ENCODE assay signal across 1 cellular context in the genomic region with DNA sequence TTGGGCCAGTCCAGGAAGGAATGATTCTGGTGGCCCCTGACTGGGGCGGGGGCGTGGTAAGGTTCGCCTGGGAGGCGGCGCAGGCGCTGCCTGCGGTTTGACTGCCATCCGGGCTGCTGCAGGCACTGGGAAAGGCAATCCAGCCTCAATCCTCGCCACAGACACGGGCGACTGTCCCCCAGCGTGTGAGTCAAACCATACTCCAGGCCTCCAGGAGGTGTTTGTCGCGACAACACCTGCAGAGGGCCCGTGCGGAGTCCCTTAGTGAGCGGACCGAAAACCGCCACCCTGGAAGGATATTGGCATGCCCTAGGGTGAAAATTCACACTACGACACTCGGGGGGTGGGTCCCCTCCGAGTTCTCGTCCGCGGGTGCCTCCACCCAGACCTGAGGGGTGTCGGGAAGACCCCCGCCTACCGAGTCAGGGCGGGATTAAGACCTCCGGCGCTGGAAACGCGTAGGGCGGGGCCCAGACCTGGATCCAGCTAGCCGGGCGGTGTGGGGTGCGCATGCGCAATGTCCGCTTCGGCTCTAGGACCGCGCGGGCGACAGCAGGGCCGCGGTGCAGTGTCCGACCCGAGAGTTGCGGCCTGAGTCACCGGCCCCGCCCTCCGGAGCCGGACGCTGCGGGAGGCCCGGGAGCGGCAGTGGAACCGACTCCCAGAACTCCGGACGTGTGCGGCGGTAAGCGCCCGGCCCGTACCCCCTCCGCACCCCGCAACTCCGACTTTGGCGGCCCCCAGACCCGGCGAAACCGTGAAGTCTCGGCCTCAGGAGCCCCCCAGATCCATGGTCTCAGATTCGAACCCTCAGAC.
TF ChIP-seq lines count a peak whose summit lies in the region.

TSS of gene CAPNS1 (plus strand) at position 594 of the 816 bp plus-strand sequence. CDS start 946 bp downstream, outside the sequence.

TF ChIP-seq in K562, 482 proteins besides CTCF, POLR2A, EP300 and RAD21 (continued from another document and continues in another):
- peak; percentile 2 to 49; a peak in 1 of 4 replicates for TF ChIP-seq TBL1XR1 (IDR thresholded peaks at IDR 0.05; ENCODE audit: low read length in 2 of 2)
- peak in 1 of 2 experiments; percentile 28; a peak in 2 of 4 replicates for TF ChIP-seq HDAC1 (IDR thresholded peaks at IDR 0.05)
- TF ChIP-seq U2AF1 (optimal IDR thresholded peaks at IDR 0.05; ENCODE audit: low read depth, low read length): peak; percentile 58
- peak; percentile 77; the same call in 1 of the 2 replicates for TF ChIP-seq POLR2H (tag; IDR thresholded peaks at IDR 0.05; ENCODE audit: low read depth)
- no peak for TF ChIP-seq NR2C2 (CRISPR knock-in tag; IDR thresholded peaks at IDR 0.05)
- TF ChIP-seq NR2C2 (tag; IDR thresholded peaks at IDR 0.05): peak; percentile 61
- peak; percentile 94 for TF ChIP-seq NEUROD1 (IDR thresholded peaks at IDR 0.05; ENCODE audit: borderline replicate concordance, low read depth, low read length, partially characterized antibody)
- peak; percentile 54 for TF ChIP-seq KDM5B (IDR thresholded peaks at IDR 0.05; ENCODE audit: insufficient replicate concordance, low read depth, low read length)
- peak; percentile 54 for TF ChIP-seq SOX6 (IDR thresholded peaks at IDR 0.05)
- TF ChIP-seq HNRNPLL (IDR thresholded peaks at IDR 0.05; ENCODE audit: low read depth, low read length, poor library complexity, severe bottlenecking): peak; percentile 52
- no peak for TF ChIP-seq SMARCC2 (IDR thresholded peaks at IDR 0.05; ENCODE audit: low read depth)
- peak; percentile 53; the same call in 1 of the 2 replicates for TF ChIP-seq ILF3 (IDR thresholded peaks at IDR 0.05; ENCODE audit: borderline replicate concordance)
- TF ChIP-seq, protein P1, sequence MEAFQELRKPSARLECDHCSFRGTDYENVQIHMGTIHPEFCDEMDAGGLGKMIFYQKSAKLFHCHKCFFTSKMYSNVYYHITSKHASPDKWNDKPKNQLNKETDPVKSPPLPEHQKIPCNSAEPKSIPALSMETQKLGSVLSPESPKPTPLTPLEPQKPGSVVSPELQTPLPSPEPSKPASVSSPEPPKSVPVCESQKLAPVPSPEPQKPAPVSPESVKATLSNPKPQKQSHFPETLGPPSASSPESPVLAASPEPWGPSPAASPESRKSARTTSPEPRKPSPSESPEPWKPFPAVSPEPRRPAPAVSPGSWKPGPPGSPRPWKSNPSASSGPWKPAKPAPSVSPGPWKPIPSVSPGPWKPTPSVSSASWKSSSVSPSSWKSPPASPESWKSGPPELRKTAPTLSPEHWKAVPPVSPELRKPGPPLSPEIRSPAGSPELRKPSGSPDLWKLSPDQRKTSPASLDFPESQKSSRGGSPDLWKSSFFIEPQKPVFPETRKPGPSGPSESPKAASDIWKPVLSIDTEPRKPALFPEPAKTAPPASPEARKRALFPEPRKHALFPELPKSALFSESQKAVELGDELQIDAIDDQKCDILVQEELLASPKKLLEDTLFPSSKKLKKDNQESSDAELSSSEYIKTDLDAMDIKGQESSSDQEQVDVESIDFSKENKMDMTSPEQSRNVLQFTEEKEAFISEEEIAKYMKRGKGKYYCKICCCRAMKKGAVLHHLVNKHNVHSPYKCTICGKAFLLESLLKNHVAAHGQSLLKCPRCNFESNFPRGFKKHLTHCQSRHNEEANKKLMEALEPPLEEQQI (IDR thresholded peaks at IDR 0.05): no peak
- TF ChIP-seq TARDBP (IDR thresholded peaks at IDR 0.05): peak; percentile 38
- 0 out of 2 replicates have a peak, but pooled peaks have one; percentile 40 for TF ChIP-seq SREBF1 (IDR thresholded peaks at IDR 0.05; ENCODE audit: borderline replicate concordance, low read depth, low read length)
- TF ChIP-seq, protein P2, sequence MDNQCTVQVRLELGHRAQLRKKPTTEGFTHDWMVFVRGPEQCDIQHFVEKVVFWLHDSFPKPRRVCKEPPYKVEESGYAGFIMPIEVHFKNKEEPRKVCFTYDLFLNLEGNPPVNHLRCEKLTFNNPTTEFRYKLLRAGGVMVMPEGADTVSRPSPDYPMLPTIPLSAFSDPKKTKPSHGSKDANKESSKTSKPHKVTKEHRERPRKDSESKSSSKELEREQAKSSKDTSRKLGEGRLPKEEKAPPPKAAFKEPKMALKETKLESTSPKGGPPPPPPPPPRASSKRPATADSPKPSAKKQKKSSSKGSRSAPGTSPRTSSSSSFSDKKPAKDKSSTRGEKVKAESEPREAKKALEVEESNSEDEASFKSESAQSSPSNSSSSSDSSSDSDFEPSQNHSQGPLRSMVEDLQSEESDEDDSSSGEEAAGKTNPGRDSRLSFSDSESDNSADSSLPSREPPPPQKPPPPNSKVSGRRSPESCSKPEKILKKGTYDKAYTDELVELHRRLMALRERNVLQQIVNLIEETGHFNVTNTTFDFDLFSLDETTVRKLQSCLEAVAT (IDR thresholded peaks at IDR 0.05): peak in 1 of 2 experiments; percentile 92; a peak in 3 of 4 replicates
- TF ChIP-seq ZNF431 (CRISPR knock-in tag; IDR thresholded peaks at IDR 0.05): no peak
- TF ChIP-seq KAT7 (CRISPR knock-in tag; IDR thresholded peaks at IDR 0.05; ENCODE audit: borderline replicate concordance): peak; percentile 29; the same call in 1 of the 2 replicates
- TF ChIP-seq ZBTB17 (CRISPR knock-in tag; IDR thresholded peaks at IDR 0.05): peak; percentile 23; the same call in 1 of the 2 replicates
- TF ChIP-seq PHF8 (IDR thresholded peaks at IDR 0.05; ENCODE audit: borderline replicate concordance, low read length): peak; percentile 75
- TF ChIP-seq CREM (IDR thresholded peaks at IDR 0.05; ENCODE audit: low read depth): peak; percentile 81
- TF ChIP-seq, protein P3, sequence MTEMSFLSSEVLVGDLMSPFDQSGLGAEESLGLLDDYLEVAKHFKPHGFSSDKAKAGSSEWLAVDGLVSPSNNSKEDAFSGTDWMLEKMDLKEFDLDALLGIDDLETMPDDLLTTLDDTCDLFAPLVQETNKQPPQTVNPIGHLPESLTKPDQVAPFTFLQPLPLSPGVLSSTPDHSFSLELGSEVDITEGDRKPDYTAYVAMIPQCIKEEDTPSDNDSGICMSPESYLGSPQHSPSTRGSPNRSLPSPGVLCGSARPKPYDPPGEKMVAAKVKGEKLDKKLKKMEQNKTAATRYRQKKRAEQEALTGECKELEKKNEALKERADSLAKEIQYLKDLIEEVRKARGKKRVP (CRISPR knock-in tag; IDR thresholded peaks at IDR 0.05): 0 out of 2 replicates have a peak, but pooled peaks have one; percentile 16
- TF ChIP-seq GTF2F1 (IDR thresholded peaks at IDR 0.05; ENCODE audit: low read depth, low read length): no peak
- no peak; the same call in 1 of the 2 replicates for TF ChIP-seq HINFP (tag; conservative IDR thresholded peaks at IDR 0.05; ENCODE audit: low read depth)
- TF ChIP-seq HCFC1 (IDR thresholded peaks at IDR 0.05; ENCODE audit: low read depth, low read length): peak; percentile 64; the same call in 1 of the 2 replicates
- no peak for TF ChIP-seq ZNF699 (CRISPR knock-in tag; IDR thresholded peaks at IDR 0.05; ENCODE audit: insufficient replicate concordance)
- TF ChIP-seq MTA3 (IDR thresholded peaks at IDR 0.05; ENCODE audit: borderline replicate concordance): peak; percentile 88
- TF ChIP-seq, protein P4, sequence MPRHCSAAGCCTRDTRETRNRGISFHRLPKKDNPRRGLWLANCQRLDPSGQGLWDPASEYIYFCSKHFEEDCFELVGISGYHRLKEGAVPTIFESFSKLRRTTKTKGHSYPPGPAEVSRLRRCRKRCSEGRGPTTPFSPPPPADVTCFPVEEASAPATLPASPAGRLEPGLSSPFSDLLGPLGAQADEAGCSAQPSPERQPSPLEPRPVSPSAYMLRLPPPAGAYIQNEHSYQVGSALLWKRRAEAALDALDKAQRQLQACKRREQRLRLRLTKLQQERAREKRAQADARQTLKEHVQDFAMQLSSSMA (CRISPR knock-in tag; IDR thresholded peaks at IDR 0.05): no peak
- TF ChIP-seq, protein P5, sequence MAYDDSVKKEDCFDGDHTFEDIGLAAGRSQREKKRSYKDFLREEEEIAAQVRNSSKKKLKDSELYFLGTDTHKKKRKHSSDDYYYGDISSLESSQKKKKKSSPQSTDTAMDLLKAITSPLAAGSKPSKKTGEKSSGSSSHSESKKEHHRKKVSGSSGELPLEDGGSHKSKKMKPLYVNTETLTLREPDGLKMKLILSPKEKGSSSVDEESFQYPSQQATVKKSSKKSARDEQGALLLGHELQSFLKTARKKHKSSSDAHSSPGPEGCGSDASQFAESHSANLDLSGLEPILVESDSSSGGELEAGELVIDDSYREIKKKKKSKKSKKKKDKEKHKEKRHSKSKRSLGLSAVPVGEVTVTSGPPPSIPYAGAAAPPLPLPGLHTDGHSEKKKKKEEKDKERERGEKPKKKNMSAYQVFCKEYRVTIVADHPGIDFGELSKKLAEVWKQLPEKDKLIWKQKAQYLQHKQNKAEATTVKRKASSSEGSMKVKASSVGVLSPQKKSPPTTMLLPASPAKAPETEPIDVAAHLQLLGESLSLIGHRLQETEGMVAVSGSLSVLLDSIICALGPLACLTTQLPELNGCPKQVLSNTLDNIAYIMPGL (CRISPR knock-in tag; IDR thresholded peaks at IDR 0.05): 0 out of 2 replicates have a peak, but pooled peaks have one; percentile 42
- TF ChIP-seq, protein P6, sequence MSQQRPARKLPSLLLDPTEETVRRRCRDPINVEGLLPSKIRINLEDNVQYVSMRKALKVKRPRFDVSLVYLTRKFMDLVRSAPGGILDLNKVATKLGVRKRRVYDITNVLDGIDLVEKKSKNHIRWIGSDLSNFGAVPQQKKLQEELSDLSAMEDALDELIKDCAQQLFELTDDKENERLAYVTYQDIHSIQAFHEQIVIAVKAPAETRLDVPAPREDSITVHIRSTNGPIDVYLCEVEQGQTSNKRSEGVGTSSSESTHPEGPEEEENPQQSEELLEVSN (IDR thresholded peaks at IDR 0.05; ENCODE audit: borderline replicate concordance in 1 of 2, extremely low read depth in 1 of 2, insufficient read depth in 1 of 2, insufficient read length in 1 of 2, low read depth in 1 of 2, low read length in 1 of 2, poor library complexity in 1 of 2, severe bottlenecking in 1 of 2): peak; percentile 36 to 61
- no peak for TF ChIP-seq FOXA1 (IDR thresholded peaks at IDR 0.05; ENCODE audit: borderline replicate concordance)
- no peak for TF ChIP-seq ZNF146 (CRISPR knock-in tag; IDR thresholded peaks at IDR 0.05; ENCODE audit: unreplicated experiment)
- TF ChIP-seq ESRRA (IDR thresholded peaks at IDR 0.05; ENCODE audit: borderline replicate concordance, low read depth): no peak; the same call in 1 of the 2 replicates
- no peak for TF ChIP-seq ZBTB8A (IDR thresholded peaks at IDR 0.05; ENCODE audit: partially characterized antibody)
- TF ChIP-seq HIVEP1 (CRISPR knock-in tag; IDR thresholded peaks at IDR 0.05): no peak
- TF ChIP-seq MAX (CRISPR knock-in tag; IDR thresholded peaks at IDR 0.05): peak; percentile 45; the same call in 1 of the 2 replicates
- no peak for TF ChIP-seq ELK3 (CRISPR knock-in tag; IDR thresholded peaks at IDR 0.05)
- TF ChIP-seq ZMIZ1 (IDR thresholded peaks at IDR 0.05; ENCODE audit: low read depth in 2 of 2, low read length in 2 of 2): peak in 1 of 2 experiments; percentile 27; a peak in 1 of 4 replicates
- 0 out of 2 replicates have a peak, but pooled peaks have one; percentile 22 for TF ChIP-seq BRD4 (IDR thresholded peaks at IDR 0.05)
- 0 out of 2 replicates have a peak, but pooled peaks have one; percentile 4 for TF ChIP-seq ATF1 (CRISPR knock-in tag; IDR thresholded peaks at IDR 0.05)
- TF ChIP-seq ATF1 (tag; IDR thresholded peaks at IDR 0.05): peak; percentile 80
- no peak for TF ChIP-seq PTBP1 (IDR thresholded peaks at IDR 0.05; ENCODE audit: low read depth, low read length)
- TF ChIP-seq NFRKB (IDR thresholded peaks at IDR 0.05; ENCODE audit: low read depth): no peak
- TF ChIP-seq ZKSCAN1 (IDR thresholded peaks at IDR 0.05; ENCODE audit: low read depth, low read length): peak; percentile 25; the same call in 1 of the 2 replicates
- TF ChIP-seq MAFF (IDR thresholded peaks at IDR 0.05; ENCODE audit: low read length): no peak
- peak; percentile 74 for TF ChIP-seq BHLHE40 (IDR thresholded peaks at IDR 0.05; ENCODE audit: low read length)
- peak; percentile 80 for TF ChIP-seq GATAD2B (IDR thresholded peaks at IDR 0.05; ENCODE audit: borderline replicate concordance)
- no peak for TF ChIP-seq MYNN (IDR thresholded peaks at IDR 0.05)
- no peak for TF ChIP-seq MYNN (CRISPR knock-in tag; IDR thresholded peaks at IDR 0.05)
